In genomic region chr16:85908889-85909584, GRCh38 we compare ENCODE assay signal across 11 cellular contexts. TPM values are rescaled to one million over a fixed set of nuclear protein-coding genes. Genes with fewer than 3 reads are reported as not detected.
DNase-seq lines count a peak whose midpoint lies in the region; ATAC-seq and TF ChIP-seq lines count a peak whose summit lies in the region.
"Had no signal": no experiment of that assay in that cellular context is flagged by ENCODE, and none has a peak within 500 bp of the region (broad histone marks: within the 10 kb centered on the region; RNA-seq: fewer than 3 reads in every experiment).

No MANE protein-coding gene starts in this region.

- TF ChIP-seq POLR2A in gastroesophageal sphincter (IDR thresholded peaks at IDR 0.05): no peak

- peak; percentile 86 for DNase-seq in CD1c-positive myeloid dendritic cell (ENCODE audit: extremely low spot score)
- DNase-seq in MV-4-11 (lab: John Stamatoyannopoulos, UW): peak; percentile 52
- DNase-seq in activated CD8-positive, alpha-beta memory T cell treated with anti-CD3 and anti-CD28 coated beads, Interleukin-2, amount 50 U/mL, for 48 hours: no peak
- DNase-seq in coronary artery (ENCODE audit: low spot score): no peak
- no peak for DNase-seq in T-helper 9 cell
- no peak for DNase-seq in NCI-H510A (lab: John Stamatoyannopoulos, UW)
- DNase-seq: C1 segment of cervical spinal cord, mammary epithelial cell had no signal

- H3K27me3 ChIP-seq in gastroesophageal sphincter: no peaks in the 10 kb centered on the region
- no peaks in the 10 kb centered on the region for H3K27me3 ChIP-seq in parathyroid adenoma (ENCODE audit: control insufficient read depth, insufficient read depth, low read length)

- no peak for TF ChIP-seq EP300 in gastroesophageal sphincter (IDR thresholded peaks at IDR 0.05)

- no peaks in the 10 kb centered on the region for H3K9me3 ChIP-seq in gastroesophageal sphincter
- no peaks in the 10 kb centered on the region for H3K9me3 ChIP-seq in parathyroid adenoma (ENCODE audit: control insufficient read depth, low read length)

- H3K79me2 ChIP-seq in parathyroid adenoma: no peaks in the 10 kb centered on the region

- H2AFZ ChIP-seq in parathyroid adenoma: no peak overlapping the region

- H3K27ac ChIP-seq in gastroesophageal sphincter: peak overlapping the region in 3 of 4 donors; percentile 11 to 33 (median 27)
- H3K27ac ChIP-seq in parathyroid adenoma: peak overlapping the region; percentile 7
- H3K27ac ChIP-seq in coronary artery: peak overlapping the region in 1 of 2 donors; percentile 76

- H3K9ac ChIP-seq in parathyroid adenoma: no peak overlapping the region

- WGBS in gastroesophageal sphincter (ENCODE audit: low coverage in 1 of 2), 2 donors: 71 to 84% methylated on average over 5 to 10 of the region's 10 CpGs

- H3K36me3 ChIP-seq in gastroesophageal sphincter (no peaks in the 10 kb centered on the region), parathyroid adenoma (ENCODE audit: control insufficient read depth, insufficient read depth, low read length) (no peaks in the 10 kb centered on the region)

- no peak overlapping the region for H3K4me2 ChIP-seq in parathyroid adenoma (ENCODE audit: low read length)

- H3K4me1 ChIP-seq in gastroesophageal sphincter (peaks cover 0 to 22% (median 0%) of the 10 kb centered on the region in 3 donors), parathyroid adenoma (no peaks in the 10 kb centered on the region)

- TF ChIP-seq CTCF in gastroesophageal sphincter (IDR thresholded peaks at IDR 0.05): no peak
- TF ChIP-seq CTCF in parathyroid adenoma (IDR thresholded peaks at IDR 0.05): no peak
- TF ChIP-seq CTCF in coronary artery (IDR thresholded peaks at IDR 0.05): no peak

- H3K4me3 ChIP-seq in gastroesophageal sphincter (no peak overlapping the region), parathyroid adenoma (ENCODE audit: low read depth, low read length) (no peak overlapping the region), coronary artery (no peak overlapping the region)

- peak; percentile 28 for ATAC-seq in gastroesophageal sphincter

RNA-seq across cellular contexts. Expression of gene IRF8, which starts 10.1 kb away (rescaled TPM):
- total RNA-seq in gastroesophageal sphincter: 10 to 100 TPM in 2 of 4 donors, 1 to 10 TPM in 2; 2.4 to 13.8 (median 9.0) TPM
- total RNA-seq: mammary epithelial cell, NCI-H460 had no signal

Comparison
In these comparisons a context has a peak if more than half of its experiments do, and no peak if none do; other contexts are left out.
1. DNase-seq: peak in CD1c-positive myeloid dendritic cell (single experiment) and MV-4-11 (single experiment); none in activated CD8-positive, alpha-beta memory T cell treated with anti-CD3 and anti-CD28 coated beads, Interleukin-2, amount 50 U/mL, for 48 hours (single experiment), coronary artery (single experiment), T-helper 9 cell (single experiment) and NCI-H510A (single experiment).